In genomic region chr18:29154196-29154757, GRCh38 we compare ENCODE assay signal across 16 cellular contexts.
DNase-seq lines count a peak whose midpoint lies in the region; ATAC-seq, FAIRE-seq and TF ChIP-seq lines count a peak whose summit lies in the region.
"Had no signal": no experiment of that assay in that cellular context is flagged by ENCODE, and none has a peak within 500 bp of the region (broad histone marks: within the 10 kb centered on the region; RNA-seq: fewer than 3 reads in every experiment).

No MANE protein-coding gene starts in this region.

- POLR2A ChIA-PET in IMR-90 (lab: Charles Lee; ENCODE audit: unreplicated experiment): no interaction called here

- peak overlapping the region; percentile 97 for H3K18ac ChIP-seq in IMR-90 (ENCODE audit: low read depth, low read length)

- H4K91ac ChIP-seq in IMR-90 (ENCODE audit: insufficient read depth, low read depth, low read length): peak overlapping the region; percentile 93

- H3K79me2 ChIP-seq in ACC112 (ENCODE audit: control insufficient read depth, insufficient read depth, low read length, unreplicated experiment) (peaks cover 2% of the 10 kb centered on the region), keratinocyte (ENCODE audit: control insufficient read depth, insufficient read depth, low read length) (peaks cover 16% of the 10 kb centered on the region)

- intact Hi-C loops in IMR-90 (cut with micrococcal nuclease): no loop called here

- in situ Hi-C loops in IMR-90 (cut with MboI; ENCODE audit: low sequenced_read_pairs): no loop called here

- H3K27ac ChIP-seq in ACC112 (ENCODE audit: low read depth, low read length): peak overlapping the region; percentile 96
- peak overlapping the region; percentile 96 for H3K27ac ChIP-seq in IMR-90 (ENCODE audit: insufficient read depth, low read length)
- peak overlapping the region; percentile 78 for H3K27ac ChIP-seq in keratinocyte (ENCODE audit: control insufficient read depth, insufficient read depth, low read length)
- no peak overlapping the region for H3K27ac ChIP-seq in WERI-Rb-1
- H3K27ac ChIP-seq: ovary, suprapubic skin had no signal

- no peaks in the 10 kb centered on the region; a peak in 1 of 4 replicates for H3K79me1 ChIP-seq in IMR-90 (ENCODE audit: low read depth in 1 of 2, low read length in 2 of 2)

- CTCF ChIA-PET in IMR-90 (lab: Yijun Ruan, JAX): no interaction called here

- FAIRE-seq in bronchial epithelial cell (lab: Jason Lieb, UNC) (no peak), keratinocyte (lab: Jason Lieb, UNC) (peak; percentile 96)

- no peaks in the 10 kb centered on the region for H3K9me3 ChIP-seq in IMR-90 (ENCODE audit: control insufficient read depth, insufficient read depth, low read length)
- H3K9me3 ChIP-seq in keratinocyte (ENCODE audit: control insufficient read depth, low read depth, low read length): no peaks in the 10 kb centered on the region
- no peaks in the 10 kb centered on the region for H3K9me3 ChIP-seq in WERI-Rb-1 (ENCODE audit: severe bottlenecking)
- H3K9me3 ChIP-seq: ovary, suprapubic skin had no signal

- peak overlapping the region; percentile 99 for H2BK120ac ChIP-seq in IMR-90 (ENCODE audit: low read depth, low read length)

- peak overlapping the region; percentile 99 for H2AK5ac ChIP-seq in IMR-90 (ENCODE audit: low read depth, low read length)

- dilution Hi-C loops in IMR-90 (cut with HindIII; ENCODE audit: low sequenced_read_pairs, unreplicated experiment): no loop called here
- dilution Hi-C loops in keratinocyte (cut with MboI; ENCODE audit: extremely low pct_ligation_motif_present, low sequenced_read_pairs): no loop called here

- no peaks in the 10 kb centered on the region for H3K36me3 ChIP-seq in ACC112 (ENCODE audit: insufficient read depth, low read length)
- no peaks in the 10 kb centered on the region for H3K36me3 ChIP-seq in IMR-90 (ENCODE audit: control insufficient read depth, insufficient read depth, low read length)
- H3K36me3 ChIP-seq in bronchial epithelial cell (ENCODE audit: control insufficient read depth, insufficient read depth, low read length): no peaks in the 10 kb centered on the region
- no peaks in the 10 kb centered on the region for H3K36me3 ChIP-seq in keratinocyte (ENCODE audit: control insufficient read depth in 2 of 2, extremely low read depth in 1 of 2, insufficient read depth in 2 of 2, low read length in 2 of 2)
- no peaks in the 10 kb centered on the region for H3K36me3 ChIP-seq in WERI-Rb-1
- H3K36me3 ChIP-seq: ovary, suprapubic skin had no signal

- peak overlapping the region; percentile 80 for H2BK15ac ChIP-seq in IMR-90 (ENCODE audit: low read depth, low read length)

- peak overlapping the region; percentile 95 for H3K56ac ChIP-seq in IMR-90 (ENCODE audit: extremely low read depth, insufficient read depth, low read length)

- H3K9ac ChIP-seq in IMR-90 (ENCODE audit: low read depth, low read length): peak overlapping the region; percentile 77
- H3K9ac ChIP-seq in keratinocyte (ENCODE audit: control insufficient read depth, extremely low read depth, insufficient read depth, low read length): peak overlapping the region; percentile 48

- peaks cover 50% of the 10 kb centered on the region for H3K4me1 ChIP-seq in ACC112 (ENCODE audit: control insufficient read depth, insufficient read depth, low read length, unreplicated experiment)
- peaks cover 9% of the 10 kb centered on the region for H3K4me1 ChIP-seq in IMR-90 (ENCODE audit: control insufficient read depth, insufficient read depth, low read length)
- peaks cover 38% of the 10 kb centered on the region for H3K4me1 ChIP-seq in keratinocyte (ENCODE audit: control insufficient read depth, extremely low read depth, insufficient read depth, low read length)

- no CpG with 5 or more reads among the region's 1 CpG for WGBS in IMR-90 (ENCODE audit: extremely low coverage in 2 of 2, insufficient read length in 1 of 2), 2 experiments

- H3K9me1 ChIP-seq in IMR-90 (ENCODE audit: insufficient read depth, low read length) (no peaks in the 10 kb centered on the region), keratinocyte (ENCODE audit: control insufficient read depth, extremely low read depth, insufficient read depth, low read length) (no peaks in the 10 kb centered on the region)

- H3K4me3 ChIP-seq in ACC112 (ENCODE audit: low read depth, low read length): peak overlapping the region; percentile 46; the same call in 1 of the 2 replicates
- H3K4me3 ChIP-seq in IMR-90 (ENCODE audit: insufficient read depth, low read depth, low read length): no peak overlapping the region
- H3K4me3 ChIP-seq in bronchial epithelial cell (ENCODE audit: low read depth, low read length): no peak overlapping the region
- H3K4me3 ChIP-seq in keratinocyte (ENCODE audit: control insufficient read depth in 2 of 3, extremely low read depth in 1 of 3, insufficient read depth in 2 of 3, low read depth in 1 of 3, low read length in 3 of 3): peak overlapping the region in 1 of 3 experiments; percentile 39
- no peak overlapping the region for H3K4me3 ChIP-seq in WERI-Rb-1 (ENCODE audit: low read depth, low read length)
- H3K4me3 ChIP-seq: ovary, suprapubic skin had no signal

- H2AK9ac ChIP-seq in IMR-90 (replicated peaks; ENCODE audit: low read depth, low read length, poor library complexity): no peak overlapping the region

- peak overlapping the region; percentile 92 for H4K5ac ChIP-seq in IMR-90 (ENCODE audit: low read depth, low read length)

- H3K27me3 ChIP-seq in ACC112 (ENCODE audit: insufficient read depth, low read length) (no peaks in the 10 kb centered on the region), IMR-90 (ENCODE audit: control insufficient read depth, insufficient read depth, low read length) (no peaks in the 10 kb centered on the region), bronchial epithelial cell (ENCODE audit: control insufficient read depth, insufficient read depth, low read length) (no peaks in the 10 kb centered on the region), keratinocyte (ENCODE audit: control insufficient read depth, extremely low read depth, insufficient read depth, low read length) (no peaks in the 10 kb centered on the region), WERI-Rb-1 (ENCODE audit: insufficient read depth, low read depth, severe bottlenecking) (no peaks in the 10 kb centered on the region)
- H3K27me3 ChIP-seq: ovary, suprapubic skin had no signal

- peak overlapping the region; percentile 94 for H2BK5ac ChIP-seq in IMR-90 (ENCODE audit: low read depth, low read length, poor library complexity, severe bottlenecking)

- H3K4ac ChIP-seq in IMR-90 (ENCODE audit: low read depth, low read length): peak overlapping the region; percentile 98

- H3K23ac ChIP-seq in IMR-90 (ENCODE audit: low read depth, low read length): peak overlapping the region; percentile 75; the same call in 1 of the 2 replicates

- H3K4me2 ChIP-seq in IMR-90 (ENCODE audit: low read depth, low read length) (peak overlapping the region; percentile 42; the same call in 1 of the 2 replicates), keratinocyte (ENCODE audit: control insufficient read depth, extremely low read depth, insufficient read depth, low read depth, low read length) (peak overlapping the region; percentile 81)

- peak overlapping the region; percentile 87 for H3K14ac ChIP-seq in IMR-90 (replicated peaks; ENCODE audit: low read depth, low read length)

- H2AFZ ChIP-seq in ACC112 (ENCODE audit: low read length, unreplicated experiment) (peak overlapping the region; percentile 19), IMR-90 (replicated peaks; ENCODE audit: low read length, poor library complexity) (no peak overlapping the region), keratinocyte (ENCODE audit: control insufficient read depth, low read length) (no peak overlapping the region)

- TF ChIP-seq POLR2A in IMR-90 (IDR thresholded peaks at IDR 0.05; ENCODE audit: low read depth, low read length): no peak

- H4K8ac ChIP-seq in IMR-90 (ENCODE audit: low read depth in 2 of 2, low read length in 2 of 2): peak overlapping the region; percentile 69 to 98

- no peaks in the 10 kb centered on the region for H4K20me1 ChIP-seq in IMR-90 (ENCODE audit: insufficient read depth, low read length)
- H4K20me1 ChIP-seq in keratinocyte (ENCODE audit: control insufficient read depth, extremely low read depth, insufficient read depth, low read length): no peaks in the 10 kb centered on the region

- BruUV-seq in IMR-90 (replicated peaks; lab: Mats Ljungman, UMichigan): no TSS peak

- H2BK20ac ChIP-seq in IMR-90 (ENCODE audit: low read depth, low read length): peak overlapping the region; percentile 95

- no peak for TF ChIP-seq CTCF in IMR-90 (conservative IDR thresholded peaks at IDR 0.05; ENCODE audit: low read depth, low read length)
- no peak for TF ChIP-seq CTCF in bronchial epithelial cell (IDR thresholded peaks at IDR 0.05; ENCODE audit: insufficient read depth, low read length, severe bottlenecking)
- no peak for TF ChIP-seq CTCF in keratinocyte (optimal IDR thresholded peaks at IDR 0.05 in 1 of 3, IDR thresholded peaks at IDR 0.05 in 1 of 3, conservative IDR thresholded peaks at IDR 0.05 in 1 of 3; ENCODE audit: extremely low read depth in 1 of 3, insufficient read depth in 2 of 3, low read length in 3 of 3)
- no peak for TF ChIP-seq CTCF in WERI-Rb-1 (IDR thresholded peaks at IDR 0.05; ENCODE audit: low read depth, low read length)

- ATAC-seq in IMR-90 (ENCODE audit: low read depth) (peak; percentile 55), HG02610 (IDR thresholded peaks at IDR 0.05; ENCODE audit: unreplicated experiment) (no peak), GM18867 (IDR thresholded peaks at IDR 0.05; ENCODE audit: unreplicated experiment) (no peak)

- DNase-seq in IMR-90 (peak; percentile 49), bronchial epithelial cell (ENCODE audit: low read depth) (peak; percentile 81), keratinocyte (ENCODE audit: low read depth, low spot score) (no peak), GM19240 (ENCODE audit: insufficient read length, low spot score) (no peak), WERI-Rb-1 (no peak)
- DNase-seq: activated B cell treated with CpG ODN at 0.5 μM for 24 hours; activated CD8-positive, alpha-beta memory T cell treated with anti-CD3 and anti-CD28 coated beads, Interleukin-2, amount 50 U/mL, for 4 hours; activated naive CD4-positive, alpha-beta T cell treated with anti-CD3 and anti-CD28 coated beads, Interleukin-2, amount 10 ng/mL, durations not matched to agents 7 days and 5 days; MV-4-11; NCI-H446; OCI-M1; ovary had no signal

- no peak for TF ChIP-seq RAD21 in IMR-90 (IDR thresholded peaks at IDR 0.05; ENCODE audit: low read length)

TF ChIP-seq in IMR-90, 13 proteins besides CTCF, POLR2A, EP300 and RAD21 (continues in another document):
- TF ChIP-seq MAFK (IDR thresholded peaks at IDR 0.05; ENCODE audit: low read depth, low read length) (no peak), CEBPB (IDR thresholded peaks at IDR 0.05; ENCODE audit: low read depth, low read length) (no peak), RFX5 (IDR thresholded peaks at IDR 0.05; ENCODE audit: low read depth, low read length) (no peak), NFE2L2 (IDR thresholded peaks at IDR 0.05; ENCODE audit: low read depth, low read length) (no peak), RCOR1 (IDR thresholded peaks at IDR 0.05; ENCODE audit: insufficient replicate concordance, low read length) (no peak)

Comparison
In these comparisons a context has a peak if more than half of its experiments do, and no peak if none do; other contexts are left out.
1. DNase-seq: peak in IMR-90 (single experiment) and bronchial epithelial cell (single experiment); none in keratinocyte (single experiment), GM19240 (single experiment) and WERI-Rb-1 (single experiment).